ENCODE assay signal across 24 cellular contexts in genomic region chr22:17874231-17874630, GRCh38.
DNase-seq lines count a peak whose midpoint lies in the region; ATAC-seq, FAIRE-seq and TF ChIP-seq lines count a peak whose summit lies in the region.
"Had no signal": no experiment of that assay in that cellular context is flagged by ENCODE, and none has a peak within 500 bp of the region (broad histone marks: within the 10 kb centered on the region; RNA-seq: fewer than 3 reads in every experiment).

No MANE protein-coding gene starts in this region.

- H3F3A ChIP-seq in SK-N-SH (replicated peaks; ENCODE audit: insufficient read depth), result no peaks in the 10 kb centered on the region

- CTCF ChIA-PET in SK-N-SH (lab: Yijun Ruan, JAX), result no interaction called here

- H3K9me1 ChIP-seq in keratinocyte (ENCODE audit: control insufficient read depth, extremely low read depth, insufficient read depth, low read length), result no peaks in the 10 kb centered on the region

- H3K27ac ChIP-seq in SK-N-SH (ENCODE audit: low read depth in 2 of 2, low read length in 1 of 2), result peak overlapping the region in 1 of 2 experiments; percentile 51; a peak in 1 of 4 replicates
- H3K27ac ChIP-seq in keratinocyte (ENCODE audit: control insufficient read depth, insufficient read depth, low read length), result no peak overlapping the region
- no peak overlapping the region for H3K27ac ChIP-seq in gastrocnemius medialis
- H3K27ac ChIP-seq: 22Rv1; BLaER1 treated with 17β-estradiol and CSF1 and Interleukin-3, amounts not matched to agents 10 nM and 100 nM; GM23248 had no signal

- no peak overlapping the region for H2AFZ ChIP-seq in SK-N-SH (ENCODE audit: low read depth)
- no peak overlapping the region for H2AFZ ChIP-seq in keratinocyte (ENCODE audit: control insufficient read depth, low read length)
- H2AFZ ChIP-seq: GM23248 had no signal

- TF ChIP-seq CTCF in SK-N-SH (IDR thresholded peaks at IDR 0.05) (no peak), keratinocyte (optimal IDR thresholded peaks at IDR 0.05 in 1 of 3, IDR thresholded peaks at IDR 0.05 in 1 of 3, conservative IDR thresholded peaks at IDR 0.05 in 1 of 3; ENCODE audit: extremely low read depth in 1 of 3, insufficient read depth in 2 of 3, low read length in 3 of 3) (no peak), gastrocnemius medialis (IDR thresholded peaks at IDR 0.05 in 4 of 5, conservative IDR thresholded peaks at IDR 0.05 in 1 of 5) (no peak)

- H4K20me1 ChIP-seq in SK-N-SH (ENCODE audit: insufficient read depth) (0 out of 2 replicates have a peak, but pooled peaks cover 5% of the 10 kb centered on the region), keratinocyte (ENCODE audit: control insufficient read depth, extremely low read depth, insufficient read depth, low read length) (peaks cover 14% of the 10 kb centered on the region)

- no peak for TF ChIP-seq POLR2A in gastrocnemius medialis (IDR thresholded peaks at IDR 0.05)

- H3K4me3 ChIP-seq in SK-N-SH (ENCODE audit: low read depth in 2 of 2, low read length in 1 of 2), result no peak overlapping the region
- no peak overlapping the region for H3K4me3 ChIP-seq in keratinocyte (ENCODE audit: control insufficient read depth in 2 of 3, extremely low read depth in 1 of 3, insufficient read depth in 2 of 3, low read depth in 1 of 3, low read length in 3 of 3)
- H3K4me3 ChIP-seq in gastrocnemius medialis, result no peak overlapping the region
- H3K4me3 ChIP-seq: BLaER1 treated with 17β-estradiol and CSF1 and Interleukin-3, amounts not matched to agents 10 nM and 100 nM; GM23248 had no signal

- in situ Hi-C loops in gastrocnemius medialis (cut with MboI; ENCODE audit: low sequenced_read_pairs in 4 of 4), result no loop called here

- no peaks in the 10 kb centered on the region for H3K9me3 ChIP-seq in SK-N-SH
- H3K9me3 ChIP-seq in keratinocyte (ENCODE audit: control insufficient read depth, low read depth, low read length), result no peaks in the 10 kb centered on the region
- H3K9me3 ChIP-seq in gastrocnemius medialis, result no peaks in the 10 kb centered on the region

- H3K4me1 ChIP-seq in SK-N-SH (ENCODE audit: control insufficient read depth in 1 of 2, insufficient read depth in 2 of 2, low read depth in 1 of 2, low read length in 1 of 2) (peaks cover 0 to 41% of the 10 kb centered on the region in 2 experiments; a peak in 2 of 4 replicates), keratinocyte (ENCODE audit: control insufficient read depth, extremely low read depth, insufficient read depth, low read length) (peaks cover 16% of the 10 kb centered on the region), gastrocnemius medialis (peaks cover 9 to 11% of the 10 kb centered on the region in 2 donors)
- H3K4me1 ChIP-seq: BLaER1 treated with 17β-estradiol and CSF1 and Interleukin-3, amounts not matched to agents 10 nM and 100 nM had no signal

- no peak overlapping the region for H3K4me2 ChIP-seq in SK-N-SH
- no peak overlapping the region for H3K4me2 ChIP-seq in keratinocyte (ENCODE audit: control insufficient read depth, extremely low read depth, insufficient read depth, low read depth, low read length)
- H3K4me2 ChIP-seq: BLaER1 treated with 17β-estradiol and CSF1 and Interleukin-3, amounts not matched to agents 10 nM and 100 nM had no signal

- FAIRE-seq in keratinocyte (lab: Jason Lieb, UNC), result peak; percentile 9
- FAIRE-seq: A204.1, D721Med, GM12891, GM18507, H1 had no signal

- intact Hi-C loops in gastrocnemius medialis (cut with DNase I; ENCODE audit: low total_unique reads), result no loop called here

- peak; percentile 14; the same call in 1 of the 2 replicates for TF ChIP-seq RAD21 in SK-N-SH (IDR thresholded peaks at IDR 0.05; ENCODE audit: low read length)

- H3K79me2 ChIP-seq in SK-N-SH (ENCODE audit: insufficient read depth), result no peaks in the 10 kb centered on the region
- H3K79me2 ChIP-seq in keratinocyte (ENCODE audit: control insufficient read depth, insufficient read depth, low read length), result peaks cover 5% of the 10 kb centered on the region

- POLR2A ChIA-PET in SK-N-SH (lab: Yijun Ruan, JAX), result interaction anchor here (0.7 kb wide), 1 partner anchor 225 kb away, joined by 3 read pairs; no protein-coding TSS in a partner anchor

- H3K27me3 ChIP-seq in SK-N-SH (ENCODE audit: insufficient read depth) (no peaks in the 10 kb centered on the region), keratinocyte (ENCODE audit: control insufficient read depth, extremely low read depth, insufficient read depth, low read length) (no peaks in the 10 kb centered on the region), gastrocnemius medialis (no peaks in the 10 kb centered on the region)
- H3K27me3 ChIP-seq: BLaER1 treated with 17β-estradiol and CSF1 and Interleukin-3, amounts not matched to agents 10 nM and 100 nM had no signal

- H3K9ac ChIP-seq in SK-N-SH, result no peak overlapping the region
- no peak overlapping the region for H3K9ac ChIP-seq in keratinocyte (ENCODE audit: control insufficient read depth, extremely low read depth, insufficient read depth, low read length)
- H3K9ac ChIP-seq: BLaER1 treated with 17β-estradiol and CSF1 and Interleukin-3, amounts not matched to agents 10 nM and 100 nM; GM23248 had no signal

- peak; percentile 79 for DNase-seq in SK-N-SH
- DNase-seq in astrocyte of the hippocampus (ENCODE audit: low read depth, low spot score), result peak; percentile 35
- no peak for DNase-seq in keratinocyte (ENCODE audit: low read depth, low spot score)
- DNase-seq in activated CD4-positive, alpha-beta T cell treated with anti-CD3 and anti-CD28 coated beads for 4 hours, result no peak
- DNase-seq in gastrocnemius medialis, result no peak
- DNase-seq in NCI-H2227 treated with DMSO at 0.1 percent for 48 hours (lab: John Stamatoyannopoulos, UW), result no peak
- DNase-seq: CD4-positive, alpha-beta T cell; CD8-positive, alpha-beta memory T cell; DMS 273 treated with DMSO at 0.1 percent for 48 hours; DMS79; EL; GF-D8; GM23248; H7; HCEC 1CT had no signal

- H3K36me3 ChIP-seq in SK-N-SH (replicated peaks in 1 of 2; ENCODE audit: control insufficient read depth in 1 of 2, insufficient read depth in 2 of 2, low read length in 1 of 2), result peaks cover 0 to 65% of the 10 kb centered on the region in 2 experiments
- H3K36me3 ChIP-seq in keratinocyte (ENCODE audit: control insufficient read depth in 2 of 2, extremely low read depth in 1 of 2, insufficient read depth in 2 of 2, low read length in 2 of 2), result peaks cover 41 to 63% of the 10 kb centered on the region in 2 experiments
- peaks cover 0 to 18% of the 10 kb centered on the region in 2 donors for H3K36me3 ChIP-seq in gastrocnemius medialis

- WGBS in SK-N-SH (ENCODE audit: low lambda C conversion rate), result 67% methylated on average over 3 of the region's 3 CpGs

- no peaks in the 10 kb centered on the region for H3K9me2 ChIP-seq in SK-N-SH

- dilution Hi-C loops in keratinocyte (cut with MboI; ENCODE audit: extremely low pct_ligation_motif_present, low sequenced_read_pairs), result no loop called here

- TF ChIP-seq EP300 in SK-N-SH (IDR thresholded peaks at IDR 0.05; ENCODE audit: borderline replicate concordance in 1 of 2, low read depth in 1 of 2, low read length in 1 of 2), result no peak; a peak in 1 of 4 replicates

- ATAC-seq in SK-N-SH treated with all-trans-retinoic acid at 6 μM for 48 hours (no peak), GM21786 (IDR thresholded peaks at IDR 0.05; ENCODE audit: unreplicated experiment) (no peak), gastrocnemius medialis (no peak)

TF ChIP-seq in SK-N-SH, 30 proteins besides CTCF, POLR2A, EP300 and RAD21 (continues in another document):
- TF ChIP-seq MXI1 (IDR thresholded peaks at IDR 0.05; ENCODE audit: low read depth, low read length) (peak; percentile 14; the same call in 1 of the 2 replicates), GABPA (IDR thresholded peaks at IDR 0.05; ENCODE audit: low read depth) (no peak), CHD2 (IDR thresholded peaks at IDR 0.05; ENCODE audit: low read length, partially characterized antibody) (peak; percentile 45), USF2 (IDR thresholded peaks at IDR 0.05; ENCODE audit: borderline replicate concordance, low read depth, low read length) (no peak)

TF ChIP-seq in SK-N-SH treated with all-trans-retinoic acid at 6 μM for 48 hours, 23 proteins besides CTCF, POLR2A, EP300 and RAD21 (continues in another document):
- TF ChIP-seq ZC3H10 (CRISPR knock-in tag; IDR thresholded peaks at IDR 0.05), result no peak
- no peak for TF ChIP-seq ZFP3 (CRISPR knock-in tag; IDR thresholded peaks at IDR 0.05)
- TF ChIP-seq ISL1 (CRISPR knock-in tag; IDR thresholded peaks at IDR 0.05), result no peak
- no peak for TF ChIP-seq CREB5 (CRISPR knock-in tag; IDR thresholded peaks at IDR 0.05; ENCODE audit: low read depth)
- TF ChIP-seq ESRRG (CRISPR knock-in tag; IDR thresholded peaks at IDR 0.05), result no peak
- no peak for TF ChIP-seq GLIS3 (CRISPR knock-in tag; IDR thresholded peaks at IDR 0.05)
- TF ChIP-seq ZFP30 (CRISPR knock-in tag; IDR thresholded peaks at IDR 0.05), result no peak
- TF ChIP-seq PPARA (CRISPR knock-in tag; IDR thresholded peaks at IDR 0.05; ENCODE audit: borderline replicate concordance), result no peak
- no peak for TF ChIP-seq ZNF8 (CRISPR knock-in tag; IDR thresholded peaks at IDR 0.05)
- no peak for TF ChIP-seq OSR1 (CRISPR knock-in tag; IDR thresholded peaks at IDR 0.05)

Comparison
In these comparisons a context has a peak if more than half of its experiments do, and no peak if none do; other contexts are left out.
1. DNase-seq: peak in SK-N-SH (single experiment) and astrocyte of the hippocampus (single experiment); none in keratinocyte (single experiment), activated CD4-positive, alpha-beta T cell treated with anti-CD3 and anti-CD28 coated beads for 4 hours (0 of 2), gastrocnemius medialis (0 of 2) and NCI-H2227 treated with DMSO at 0.1 percent for 48 hours (single experiment).